In genomic region chr1:89044970-89045695, GRCh38 we compare ENCODE assay signal across 20 cellular contexts.
"Had no signal": no experiment of that assay in that cellular context is flagged by ENCODE, and none has a peak within 500 bp of the region (broad histone marks: within the 10 kb centered on the region; RNA-seq: fewer than 3 reads in every experiment).

No MANE protein-coding gene starts in this region.

- DNase-seq: activated CD4-positive, alpha-beta T cell treated with anti-CD3 and anti-CD28 coated beads, Interleukin-2, amount 10 ng/mL, durations not matched to agents 7 days and 5 days; activated CD8-positive, alpha-beta memory T cell treated with anti-CD3 and anti-CD28 coated beads for 24 hours; activated gamma-delta T cell treated with Interleukin-2 at 50 U/mL for 16 hours; activated naive CD8-positive, alpha-beta T cell treated with anti-CD3 and anti-CD28 coated beads, Interleukin-2, amount 10 ng/mL, durations not matched to agents 7 days and 5 days; anterior cingulate cortex; cerebellar nuclear complex; dermis blood vessel endothelial cell; effector memory CD8-positive, alpha-beta T cell; hippocampal formation; naive B cell; ovary; retina; stimulated activated CD4-positive, alpha-beta T cell treated with anti-CD3 and anti-CD28 coated beads, Interleukin-15, amount 100 ng/mL, for 24 hours; stimulated activated CD4-positive, alpha-beta T cell treated with anti-CD3 and anti-CD28 coated beads, Interleukin-4, amount 100 ng/mL, for 1 hour; stimulated activated naive B cell treated with anti-CD40 and anti-IgM and Interleukin-4, amounts not matched to agents 10 μg/mL and 1 μg/mL and 100 μg/mL, for 72 hours; thyroid gland had no signal

- H3K27ac ChIP-seq: breast epithelium, gastroesophageal sphincter, ovary, thyroid gland had no signal

- ATAC-seq: effector memory CD8-positive, alpha-beta T cell; gastroesophageal sphincter; stimulated activated naive B cell treated with anti-CD40 and anti-IgM and Interleukin-4, amounts not matched to agents 10 μg/mL and 1 μg/mL and 100 μg/mL, for 72 hours had no signal

- H3K4me1 ChIP-seq: breast epithelium, gastroesophageal sphincter had no signal

- H3K27me3 ChIP-seq: breast epithelium, gastroesophageal sphincter, ovary, thyroid gland had no signal

- H3K36me3 Mint-ChIP-seq: mesothelial cell of epicardium had no signal

- H3K4me3 Mint-ChIP-seq: activated CD4-positive, alpha-beta T cell treated with anti-CD3 and anti-CD28 coated beads, Interleukin-2, amount 10 ng/mL, durations not matched to agents 7 days and 5 days; activated naive CD8-positive, alpha-beta T cell treated with anti-CD3 and anti-CD28 coated beads, Interleukin-2, amount 10 ng/mL, durations not matched to agents 7 days and 5 days; effector memory CD8-positive, alpha-beta T cell; mesothelial cell of epicardium; naive B cell; stimulated activated naive B cell treated with anti-CD40 and anti-IgM and Interleukin-4, amounts not matched to agents 10 μg/mL and 1 μg/mL and 100 μg/mL, for 72 hours had no signal

- H3K27ac Mint-ChIP-seq: activated CD4-positive, alpha-beta T cell treated with anti-CD3 and anti-CD28 coated beads, Interleukin-2, amount 10 ng/mL, durations not matched to agents 7 days and 5 days; activated naive CD8-positive, alpha-beta T cell treated with anti-CD3 and anti-CD28 coated beads, Interleukin-2, amount 10 ng/mL, durations not matched to agents 7 days and 5 days; effector memory CD8-positive, alpha-beta T cell; mesothelial cell of epicardium; stimulated activated naive B cell treated with anti-CD40 and anti-IgM and Interleukin-4, amounts not matched to agents 10 μg/mL and 1 μg/mL and 100 μg/mL, for 72 hours had no signal

- H3K9me3 ChIP-seq: gastroesophageal sphincter, ovary, thyroid gland had no signal

- H3K9me3 Mint-ChIP-seq: effector memory CD8-positive, alpha-beta T cell had no signal

- H3K27me3 Mint-ChIP-seq: activated CD4-positive, alpha-beta T cell treated with anti-CD3 and anti-CD28 coated beads, Interleukin-2, amount 10 ng/mL, durations not matched to agents 7 days and 5 days; activated naive CD8-positive, alpha-beta T cell treated with anti-CD3 and anti-CD28 coated beads, Interleukin-2, amount 10 ng/mL, durations not matched to agents 7 days and 5 days; effector memory CD8-positive, alpha-beta T cell; naive B cell; stimulated activated naive B cell treated with anti-CD40 and anti-IgM and Interleukin-4, amounts not matched to agents 10 μg/mL and 1 μg/mL and 100 μg/mL, for 72 hours had no signal

- H3K36me3 ChIP-seq: breast epithelium, ovary, thyroid gland had no signal

- H3K4me3 ChIP-seq: breast epithelium, gastroesophageal sphincter, lung, ovary, thyroid gland had no signal
